Comparison of ENCODE assay signal across 1 cellular context in genomic region chr10:317219-317868, GRCh38.
TF ChIP-seq lines count a peak whose summit lies in the region.

No MANE protein-coding gene starts in this region.

TF ChIP-seq in HepG2, 621 proteins besides CTCF, POLR2A, EP300 and RAD21 (continued from another document):
- TF ChIP-seq FUBP1 (CRISPR knock-in tag; IDR thresholded peaks at IDR 0.05; ENCODE audit: borderline replicate concordance) (no peak), NR1H2 (CRISPR knock-in tag; IDR thresholded peaks at IDR 0.05; ENCODE audit: borderline replicate concordance, low read depth) (no peak), MNT (IDR thresholded peaks at IDR 0.05) (no peak), POLR2AphosphoS2 (IDR thresholded peaks at IDR 0.05; ENCODE audit: low read depth, low read length) (no peak), ZNF383 (CRISPR knock-in tag; IDR thresholded peaks at IDR 0.05; ENCODE audit: borderline replicate concordance) (no peak)
